ENCODE assay signal across 19 cellular contexts in the genomic region with DNA sequence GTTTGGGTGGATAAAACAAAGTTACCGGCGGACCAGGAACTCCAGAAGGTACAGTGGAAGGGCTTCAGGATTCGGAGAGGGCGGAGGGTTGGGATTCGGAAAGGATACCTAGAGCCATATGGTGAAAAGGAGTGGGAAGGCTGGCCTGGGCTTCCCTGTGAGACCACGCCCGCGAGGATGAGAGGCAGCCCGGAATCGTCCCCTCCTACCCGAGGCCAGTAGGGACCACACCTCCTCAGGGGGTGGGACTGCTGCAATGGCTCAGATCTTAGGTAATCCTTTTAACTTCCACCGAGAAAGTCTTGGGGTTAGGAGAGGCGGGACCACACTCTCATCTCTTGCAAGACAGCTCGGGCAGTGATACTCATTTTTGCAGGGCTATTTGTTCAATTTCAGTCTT.
DNase-seq lines count a peak whose midpoint lies in the region; TF ChIP-seq lines count a peak whose summit lies in the region.
"Had no signal": no experiment of that assay in that cellular context is flagged by ENCODE, and none has a peak within 500 bp of the region (broad histone marks: within the 10 kb centered on the region; RNA-seq: fewer than 3 reads in every experiment).

No MANE protein-coding gene starts in this region.

- peak; percentile 25 for DNase-seq in NCI-H748 treated with DMSO at 0.1 percent for 48 hours (lab: John Stamatoyannopoulos, UW)
- peak; percentile 39 for DNase-seq in glutamatergic neuron
- DNase-seq in prostate gland (ENCODE audit: low spot score), result peak; percentile 25
- DNase-seq in NCI-H1048 (lab: John Stamatoyannopoulos, UW), result no peak
- no peak for DNase-seq in SKM-1 treated with dmso at 0.1 percent for 144 hours (lab: John Stamatoyannopoulos, UW; ENCODE audit: unreplicated experiment)
- no peak for DNase-seq in activated CD4-positive, alpha-beta memory T cell treated with anti-CD3 and anti-CD28 coated beads, Interleukin-2, amount 10 ng/mL, durations not matched to agents 7 days and 5 days
- DNase-seq: activated naive CD8-positive, alpha-beta T cell treated with anti-CD3 and anti-CD28 coated beads for 36 hours; activated T-cell treated with anti-CD3 and anti-CD28 coated beads, Interleukin-2, amount 50 U/mL, for 72 hours; brain microvascular endothelial cell; esophagus squamous epithelium; heart left ventricle; KBM-7; NCI-H1092 treated with DMSO at 0.1 percent for 48 hours; NCI-H446 treated with DMSO at 0.1 percent for 48 hours; Peyer's patch; spleen; tibial artery had no signal

- H3K36me3 Mint-ChIP-seq in glutamatergic neuron (ENCODE audit: unreplicated experiment), result no peaks in the 10 kb centered on the region
- H3K36me3 Mint-ChIP-seq in activated CD4-positive, alpha-beta memory T cell treated with anti-CD3 and anti-CD28 coated beads, Interleukin-2, amount 10 ng/mL, durations not matched to agents 7 days and 5 days (ENCODE audit: low read depth), result no peaks in the 10 kb centered on the region
- H3K36me3 Mint-ChIP-seq: activated naive CD8-positive, alpha-beta T cell treated with anti-CD3 and anti-CD28 coated beads for 36 hours; stimulated activated effector memory CD8-positive, alpha-beta T cell treated with anti-CD3 and anti-CD28 coated beads, Interleukin-12 subunit alpha, Interleukin-12 subunit beta, amount 100 ng/mL, for 72 hours had no signal

- 20% methylated on average over 14 of the region's 14 CpGs for WGBS in prostate gland

- no peak overlapping the region for H3K9ac ChIP-seq in HUES6 (ENCODE audit: low read length)

- H3K27me3 Mint-ChIP-seq in glutamatergic neuron (ENCODE audit: unreplicated experiment), result peaks cover 2% of the 10 kb centered on the region
- H3K27me3 Mint-ChIP-seq in activated CD4-positive, alpha-beta memory T cell treated with anti-CD3 and anti-CD28 coated beads, Interleukin-2, amount 10 ng/mL, durations not matched to agents 7 days and 5 days, result no peaks in the 10 kb centered on the region
- H3K27me3 Mint-ChIP-seq: activated naive CD8-positive, alpha-beta T cell treated with anti-CD3 and anti-CD28 coated beads for 36 hours had no signal

- no peaks in the 10 kb centered on the region; the same call in 1 of the 2 replicates for H3K4me1 ChIP-seq in HUES6 (ENCODE audit: control insufficient read depth, insufficient read depth, low read length)
- no peaks in the 10 kb centered on the region for H3K4me1 ChIP-seq in prostate gland (replicated peaks)
- H3K4me1 ChIP-seq: esophagus squamous epithelium, heart left ventricle, Peyer's patch, spleen, tibial artery had no signal

- H3K4me3 Mint-ChIP-seq in glutamatergic neuron (ENCODE audit: unreplicated experiment), result no peak overlapping the region
- no peak overlapping the region for H3K4me3 Mint-ChIP-seq in activated CD4-positive, alpha-beta memory T cell treated with anti-CD3 and anti-CD28 coated beads, Interleukin-2, amount 10 ng/mL, durations not matched to agents 7 days and 5 days
- H3K4me3 Mint-ChIP-seq: activated naive CD8-positive, alpha-beta T cell treated with anti-CD3 and anti-CD28 coated beads for 36 hours; activated T-cell treated with anti-CD3 and anti-CD28 coated beads, Interleukin-2, amount 50 U/mL, for 72 hours; stimulated activated effector memory CD8-positive, alpha-beta T cell treated with anti-CD3 and anti-CD28 coated beads, Interleukin-12 subunit alpha, Interleukin-12 subunit beta, amount 100 ng/mL, for 72 hours had no signal

- peak overlapping the region; percentile 41 for H3K4me3 ChIP-seq in HUES6 (ENCODE audit: low read depth, low read length)
- H3K4me3 ChIP-seq in prostate gland, result no peak overlapping the region
- H3K4me3 ChIP-seq: esophagus squamous epithelium, heart left ventricle, Peyer's patch, spleen, tibial artery had no signal

- peaks cover 17% of the 10 kb centered on the region for H3K4me1 Mint-ChIP-seq in glutamatergic neuron (ENCODE audit: low read depth, unreplicated experiment)
- no peaks in the 10 kb centered on the region for H3K4me1 Mint-ChIP-seq in activated CD4-positive, alpha-beta memory T cell treated with anti-CD3 and anti-CD28 coated beads, Interleukin-2, amount 10 ng/mL, durations not matched to agents 7 days and 5 days
- H3K4me1 Mint-ChIP-seq: activated naive CD8-positive, alpha-beta T cell treated with anti-CD3 and anti-CD28 coated beads for 36 hours; stimulated activated effector memory CD8-positive, alpha-beta T cell treated with anti-CD3 and anti-CD28 coated beads, Interleukin-12 subunit alpha, Interleukin-12 subunit beta, amount 100 ng/mL, for 72 hours had no signal

- H3K9me3 ChIP-seq in HUES6 (ENCODE audit: control insufficient read depth, insufficient read depth, low read depth, low read length) (no peaks in the 10 kb centered on the region), prostate gland (no peaks in the 10 kb centered on the region)
- H3K9me3 ChIP-seq: esophagus squamous epithelium, heart left ventricle, Peyer's patch, tibial artery had no signal

- no peak for TF ChIP-seq POLR2A in prostate gland (IDR thresholded peaks at IDR 0.05)

- CTCF ChIA-PET in activated CD4-positive, alpha-beta memory T cell treated with anti-CD3 and anti-CD28 coated beads, Interleukin-2, amount 10 ng/mL, durations not matched to agents 7 days and 5 days (lab: Charles Lee), result no interaction called here

- H3K27ac ChIP-seq in HUES6 (ENCODE audit: low read depth, low read length) (no peak overlapping the region), prostate gland (no peak overlapping the region)
- H3K27ac ChIP-seq: brain microvascular endothelial cell, esophagus squamous epithelium, heart left ventricle, Peyer's patch, spleen, tibial artery had no signal

- H3K27ac Mint-ChIP-seq in glutamatergic neuron (ENCODE audit: unreplicated experiment), result no peak overlapping the region
- H3K27ac Mint-ChIP-seq in activated CD4-positive, alpha-beta memory T cell treated with anti-CD3 and anti-CD28 coated beads, Interleukin-2, amount 10 ng/mL, durations not matched to agents 7 days and 5 days, result no peak overlapping the region
- H3K27ac Mint-ChIP-seq: activated naive CD8-positive, alpha-beta T cell treated with anti-CD3 and anti-CD28 coated beads for 36 hours; activated T-cell treated with anti-CD3 and anti-CD28 coated beads, Interleukin-2, amount 50 U/mL, for 72 hours; stimulated activated effector memory CD8-positive, alpha-beta T cell treated with anti-CD3 and anti-CD28 coated beads, Interleukin-12 subunit alpha, Interleukin-12 subunit beta, amount 100 ng/mL, for 72 hours had no signal

- TF ChIP-seq CTCF in glutamatergic neuron (IDR thresholded peaks at IDR 0.05; ENCODE audit: partially characterized antibody, unreplicated experiment) (no peak), prostate gland (IDR thresholded peaks at IDR 0.05) (no peak)

- H3K36me3 ChIP-seq in HUES6 (ENCODE audit: control insufficient read depth, insufficient read depth, low read length) (no peaks in the 10 kb centered on the region), prostate gland (no peaks in the 10 kb centered on the region)
- H3K36me3 ChIP-seq: brain microvascular endothelial cell, esophagus squamous epithelium, heart left ventricle, Peyer's patch, spleen, tibial artery had no signal

- POLR2A ChIA-PET in activated CD4-positive, alpha-beta memory T cell treated with anti-CD3 and anti-CD28 coated beads, Interleukin-2, amount 10 ng/mL, durations not matched to agents 7 days and 5 days (lab: Charles Lee), result no interaction called here

- intact Hi-C loops in prostate gland (cut with DNase I), result no loop called here

- H3K27me3 ChIP-seq in HUES6 (ENCODE audit: control insufficient read depth, insufficient read depth, low read length), result no peaks in the 10 kb centered on the region
- no peaks in the 10 kb centered on the region for H3K27me3 ChIP-seq in prostate gland (replicated peaks; ENCODE audit: insufficient read depth)
- H3K27me3 ChIP-seq: brain microvascular endothelial cell, Peyer's patch, spleen, tibial artery had no signal

- peaks cover 8% of the 10 kb centered on the region for H3K9me3 Mint-ChIP-seq in glutamatergic neuron (ENCODE audit: unreplicated experiment)
- peaks cover 8% of the 10 kb centered on the region for H3K9me3 Mint-ChIP-seq in activated CD4-positive, alpha-beta memory T cell treated with anti-CD3 and anti-CD28 coated beads, Interleukin-2, amount 10 ng/mL, durations not matched to agents 7 days and 5 days
- H3K9me3 Mint-ChIP-seq: activated naive CD8-positive, alpha-beta T cell treated with anti-CD3 and anti-CD28 coated beads for 36 hours had no signal

Comparison
In these comparisons a context has a peak if more than half of its experiments do, and no peak if none do; other contexts are left out.
1. DNase-seq: peak in NCI-H748 treated with DMSO at 0.1 percent for 48 hours (single experiment), glutamatergic neuron (single experiment) and prostate gland (single experiment); none in NCI-H1048 (single experiment), SKM-1 treated with dmso at 0.1 percent for 144 hours (single experiment) and activated CD4-positive, alpha-beta memory T cell treated with anti-CD3 and anti-CD28 coated beads, Interleukin-2, amount 10 ng/mL, durations not matched to agents 7 days and 5 days (single experiment).